ENCODE assay signal across 8 cellular contexts in the genomic region with DNA sequence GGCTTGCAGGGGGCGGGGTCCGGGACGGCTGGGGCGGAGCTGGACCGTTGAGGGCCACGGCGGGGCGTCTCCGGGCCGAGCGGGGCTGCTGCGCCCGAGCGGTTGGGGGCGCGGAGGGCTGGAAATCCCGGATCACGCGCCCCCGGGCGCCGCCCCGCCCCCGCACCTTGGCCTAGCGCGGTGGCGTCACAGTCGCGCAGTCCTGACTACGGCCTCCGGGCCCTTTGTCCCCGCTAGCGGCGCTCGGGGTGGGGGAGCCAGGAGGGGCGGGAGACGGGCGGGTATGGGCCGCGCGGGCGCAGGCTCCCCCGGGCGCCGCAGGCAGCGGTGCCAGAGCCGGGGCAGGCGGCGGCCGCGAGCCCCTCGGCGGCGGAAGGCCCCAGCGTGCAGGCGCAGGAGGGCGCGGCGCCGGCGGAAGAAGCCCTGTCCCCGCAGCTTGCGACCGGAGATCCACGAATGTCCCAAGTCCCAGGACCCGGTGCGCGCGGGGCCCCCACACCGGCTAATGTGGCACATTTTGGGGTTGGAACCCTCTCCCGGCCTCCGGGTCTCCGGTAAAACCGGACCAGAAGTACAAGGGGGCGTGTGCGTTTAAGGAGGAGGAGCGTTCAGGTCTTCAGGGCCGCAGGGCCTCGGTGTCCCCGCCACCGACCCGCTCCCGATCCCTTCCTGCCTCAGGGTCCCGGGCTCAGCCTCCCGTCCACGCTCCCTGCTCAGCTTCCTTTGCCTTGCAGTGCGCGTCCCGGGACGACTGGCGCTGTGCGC. TPM values are rescaled to one million over a fixed set of nuclear protein-coding genes. Genes with fewer than 3 reads are reported as not detected.
A peak's percentile ranks its signal among the peaks of the same experiment; 100 is the strongest.
DNase-seq lines count a peak whose midpoint lies in the region; ATAC-seq and TF ChIP-seq lines count a peak whose summit lies in the region.

No MANE protein-coding gene starts in this region.

- ATAC-seq in HG03064 (IDR thresholded peaks at IDR 0.05; ENCODE audit: low read depth, unreplicated experiment) = peak; percentile 37

- H3K9me3 Mint-ChIP-seq in mesothelial cell of epicardium = no peaks in the 10 kb centered on the region

- DNase-seq in SIG-M5 treated with dmso at 0.1 percent for 504 hours (lab: John Stamatoyannopoulos, UW; ENCODE audit: unreplicated experiment) (peak; percentile 44), SIG-M5 (lab: John Stamatoyannopoulos, UW) (no peak), NCI-H510A treated with DMSO at 0.1 percent for 48 hours (lab: John Stamatoyannopoulos, UW) (peak; percentile 32), activated T-cell treated with anti-CD3 and anti-CD28 coated beads for 4 hours (peak; percentile 57), epidermal melanocyte (ENCODE audit: insufficient read length, low spot score) (peak; percentile 91), mesothelial cell of epicardium (ENCODE audit: low spot score in 2 of 2, unreplicated experiment in 2 of 2) (peak; percentile 61 to 78)
- peak; percentile 66 for DNase-seq in stimulated activated CD8-positive, alpha-beta memory T cell treated with anti-CD3 and anti-CD28 coated beads, Interleukin-4, amount 100 ng/mL, for 24 hours (ENCODE audit: low read depth)

- H3K36me3 Mint-ChIP-seq in mesothelial cell of epicardium = no peaks in the 10 kb centered on the region

- peaks cover 28% of the 10 kb centered on the region for H3K4me1 Mint-ChIP-seq in mesothelial cell of epicardium

- H3K27ac Mint-ChIP-seq in mesothelial cell of epicardium = peak overlapping the region; percentile 82

- H3K4me3 Mint-ChIP-seq in mesothelial cell of epicardium = peak overlapping the region; percentile 71

- TF ChIP-seq CTCF in mesothelial cell of epicardium (IDR thresholded peaks at IDR 0.05; ENCODE audit: unreplicated experiment) = no peak

- no peaks in the 10 kb centered on the region for H3K27me3 Mint-ChIP-seq in mesothelial cell of epicardium (ENCODE audit: low read depth)

RNA-seq across cellular contexts. Expression of gene GPX4, which starts 0.8 kb away (rescaled TPM):
- total RNA-seq in mesothelial cell of epicardium = 190 to 208 TPM (median 201 TPM) in 3 replicates

RNA-seq across cellular contexts. Expression of gene POLR2E, which starts 9.5 kb away (rescaled TPM):
- total RNA-seq in mesothelial cell of epicardium = 137 to 145 TPM (median 143 TPM) in 3 replicates

RNA-seq across cellular contexts. Expression of gene ARHGAP45, which starts 37.7 kb away (rescaled TPM):
- 2.4 to 3.8 TPM (median 3.2 TPM) in 3 replicates for total RNA-seq in mesothelial cell of epicardium
